ENCODE assay signal across 8 cellular contexts in genomic region chr1:12161662-12162458, GRCh38.
DNase-seq lines count a peak whose midpoint lies in the region; ATAC-seq lines count a peak whose summit lies in the region.

No MANE protein-coding gene starts in this region.

- H3K36me3 ChIP-seq in HAP-1 (replicated peaks) = no peaks in the 10 kb centered on the region

- no peaks in the 10 kb centered on the region for H3K4me1 ChIP-seq in HAP-1

- H3K4me3 ChIP-seq in HAP-1 = no peak overlapping the region

- H3K27me3 ChIP-seq in HAP-1 (ENCODE audit: low read depth) = peaks cover 8% of the 10 kb centered on the region

- in situ Hi-C loops in HAP-1 (cut with MboI; ENCODE audit: low sequenced_read_pairs) = no loop called here

- peak; percentile 96 for DNase-seq in EL
- peak; percentile 16 for DNase-seq in KG1 (lab: John Stamatoyannopoulos, UW)
- DNase-seq in activated CD4-positive, alpha-beta T cell treated with anti-CD3 and anti-CD28 coated beads for 1 hour = peak; percentile 60
- peak; percentile 73 for DNase-seq in dedifferentiated amniotic fluid mesenchymal stem cell (ENCODE audit: extremely low spot score)
- DNase-seq in midbrain (lab: John Stamatoyannopoulos, UW) = peak; percentile 44
- peak; percentile 62 to 84 for DNase-seq in stimulated activated CD8-positive, alpha-beta memory T cell treated with anti-CD3 and anti-CD28 coated beads, Interleukin-7, amount 100 ng/mL, for 48 hours (ENCODE audit: extremely low read depth in 1 of 2, low read depth in 1 of 2)
- DNase-seq in HAP-1 (ENCODE audit: low spot score in 2 of 2) = no peak

- no peaks in the 10 kb centered on the region for H3K9me3 ChIP-seq in HAP-1

- peak; percentile 67 for ATAC-seq in GM21619 (IDR thresholded peaks at IDR 0.05; ENCODE audit: unreplicated experiment)

Comparison
In these comparisons a context has a peak if more than half of its experiments do, and no peak if none do; other contexts are left out.
1. DNase-seq: peak in EL (single experiment), KG1 (single experiment), activated CD4-positive, alpha-beta T cell treated with anti-CD3 and anti-CD28 coated beads for 1 hour (single experiment), dedifferentiated amniotic fluid mesenchymal stem cell (single experiment), midbrain (single experiment) and stimulated activated CD8-positive, alpha-beta memory T cell treated with anti-CD3 and anti-CD28 coated beads, Interleukin-7, amount 100 ng/mL, for 48 hours (2 of 2); none in HAP-1 (0 of 2).